In genomic region chr14:72237722-72238666, GRCh38 we compare ENCODE assay signal across 24 cellular contexts.
"Had no signal": no experiment of that assay in that cellular context is flagged by ENCODE, and none has a peak within 500 bp of the region (broad histone marks: within the 10 kb centered on the region; RNA-seq: fewer than 3 reads in every experiment).

No MANE protein-coding gene starts in this region.

- H3K79me2 ChIP-seq: hepatocyte had no signal

- ATAC-seq: activated CD8-positive, alpha-beta memory T cell treated with anti-CD3 and anti-CD28 coated beads, Interleukin-2, amount 10 ng/mL, durations not matched to agents 7 days and 5 days; activated T-helper 17 cell treated with anti-CD3 and anti-CD28 coated beads, Interleukin-2, amount 50 U/mL, for 72 hours; right lobe of liver; upper lobe of right lung had no signal

- H3K4me1 ChIP-seq: right lobe of liver, upper lobe of right lung had no signal

- H3K4me2 ChIP-seq: hepatocyte had no signal

- FAIRE-seq: colon, islet of Langerhans, small intestine, TTC549 had no signal

- H3K4me1 Mint-ChIP-seq: activated CD4-positive, alpha-beta memory T cell treated with anti-CD3 and anti-CD28 coated beads, Interleukin-2, amount 10 ng/mL, durations not matched to agents 7 days and 5 days; activated T-helper 17 cell treated with anti-CD3 and anti-CD28 coated beads, Interleukin-2, amount 50 U/mL, for 72 hours had no signal

- H3K4me3 ChIP-seq: dorsolateral prefrontal cortex, hepatocyte, ovary, right lobe of liver, upper lobe of right lung had no signal

- H3K36me3 ChIP-seq: brain microvascular endothelial cell, ovary, right lobe of liver, upper lobe of right lung had no signal

- H3K27ac Mint-ChIP-seq: activated CD4-positive, alpha-beta memory T cell treated with anti-CD3 and anti-CD28 coated beads, Interleukin-2, amount 10 ng/mL, durations not matched to agents 7 days and 5 days; activated CD8-positive, alpha-beta memory T cell treated with anti-CD3 and anti-CD28 coated beads, Interleukin-2, amount 10 ng/mL, durations not matched to agents 7 days and 5 days; activated T-helper 17 cell treated with anti-CD3 and anti-CD28 coated beads, Interleukin-2, amount 50 U/mL, for 72 hours; T-helper 2 cell treated with Interferon-gamma antibody and Interleukin-4, amounts not matched to agents 5 μg/mL and 100 μg/mL, for 36 hours had no signal

- H2AFZ ChIP-seq: hepatocyte had no signal

- H3K27me3 ChIP-seq: brain microvascular endothelial cell, dorsolateral prefrontal cortex, hepatocyte, ovary, right lobe of liver, upper lobe of right lung had no signal

- H3K9me3 Mint-ChIP-seq: activated CD4-positive, alpha-beta memory T cell treated with anti-CD3 and anti-CD28 coated beads, Interleukin-2, amount 10 ng/mL, durations not matched to agents 7 days and 5 days; activated T-helper 17 cell treated with anti-CD3 and anti-CD28 coated beads, Interleukin-2, amount 50 U/mL, for 72 hours; T-helper 2 cell treated with Interferon-gamma antibody and Interleukin-4, amounts not matched to agents 5 μg/mL and 100 μg/mL, for 36 hours had no signal

- DNase-seq: activated CD4-positive, alpha-beta memory T cell treated with anti-CD3 and anti-CD28 coated beads, Interleukin-2, amount 10 ng/mL, durations not matched to agents 7 days and 5 days; activated CD4-positive, alpha-beta T cell treated with anti-CD3 and anti-CD28 coated beads for 48 hours; activated CD4-positive, CD25-positive, alpha-beta regulatory T cell; activated CD8-positive, alpha-beta memory T cell treated with anti-CD3 and anti-CD28 coated beads, Interleukin-2, amount 10 ng/mL, durations not matched to agents 7 days and 5 days; activated naive CD4-positive, alpha-beta T cell; aorta; brain microvascular endothelial cell; central memory CD4-positive, alpha-beta T cell; dorsolateral prefrontal cortex; foreskin fibroblast; mammary epithelial cell; ovary; right lobe of liver; small intestine; stimulated activated CD4-positive, alpha-beta T cell treated with anti-CD3 and anti-CD28 coated beads, Interleukin-15, amount 100 ng/mL, for 24 hours; stimulated activated CD4-positive, alpha-beta T cell treated with anti-CD3 and anti-CD28 coated beads, Interleukin-2, amount 100 ng/mL, for 48 hours; upper lobe of right lung had no signal

- H3K27ac ChIP-seq: brain microvascular endothelial cell, dorsolateral prefrontal cortex, epithelial cell of prostate, hepatocyte, ovary, right lobe of liver, upper lobe of right lung had no signal

- H3K9me3 ChIP-seq: ovary, right lobe of liver, upper lobe of right lung had no signal

- H3K4me3 Mint-ChIP-seq: activated CD4-positive, alpha-beta memory T cell treated with anti-CD3 and anti-CD28 coated beads, Interleukin-2, amount 10 ng/mL, durations not matched to agents 7 days and 5 days; activated CD8-positive, alpha-beta memory T cell treated with anti-CD3 and anti-CD28 coated beads, Interleukin-2, amount 10 ng/mL, durations not matched to agents 7 days and 5 days; activated T-helper 17 cell treated with anti-CD3 and anti-CD28 coated beads, Interleukin-2, amount 50 U/mL, for 72 hours; T-helper 2 cell treated with Interferon-gamma antibody and Interleukin-4, amounts not matched to agents 5 μg/mL and 100 μg/mL, for 36 hours had no signal
